In genomic region chr12:21713138-21713537, GRCh38 we compare ENCODE assay signal across 2 cellular contexts.
TF ChIP-seq lines count a peak whose summit lies in the region.

No MANE protein-coding gene starts in this region.

TF ChIP-seq in A549, 52 proteins besides CTCF, POLR2A, EP300 and RAD21 (continued from another document):
- TF ChIP-seq HES2 (IDR thresholded peaks at IDR 0.05) (no peak), MAFK (IDR thresholded peaks at IDR 0.05; ENCODE audit: partially characterized antibody) (peak; percentile 93), ESRRA (IDR thresholded peaks at IDR 0.05; ENCODE audit: borderline replicate concordance, low read length) (no peak), RFX5 (IDR thresholded peaks at IDR 0.05) (no peak), MYC (IDR thresholded peaks at IDR 0.05; ENCODE audit: borderline replicate concordance, low read length) (no peak), JUN (IDR thresholded peaks at IDR 0.05) (no peak)

TF ChIP-seq in K562, 482 proteins besides CTCF, POLR2A, EP300 and RAD21 (continued from another document):
- TF ChIP-seq ELK3 (CRISPR knock-in tag; IDR thresholded peaks at IDR 0.05) (no peak), MAFG (tag; conservative IDR thresholded peaks at IDR 0.05) (peak; percentile 72), C11orf30 (IDR thresholded peaks at IDR 0.05; ENCODE audit: low read depth) (peak; percentile 87), ZNF175 (CRISPR knock-in tag; IDR thresholded peaks at IDR 0.05; ENCODE audit: low read depth) (no peak), ZNF316 (IDR thresholded peaks at IDR 0.05) (peak; percentile 96)
